Comparison of ENCODE assay signal across 1 cellular context in genomic region chr11:11072067-11072466, GRCh38.
A peak's percentile ranks its signal among the peaks of the same experiment; 100 is the strongest.
TF ChIP-seq lines count a peak whose summit lies in the region.

No MANE protein-coding gene starts in this region.

TF ChIP-seq in H1, 55 proteins besides CTCF, POLR2A, EP300 and RAD21 (continued from another document):
- TF ChIP-seq E2F6 (IDR thresholded peaks at IDR 0.05) (peak; percentile 12; the same call in 1 of the 2 replicates), POU5F1 (IDR thresholded peaks at IDR 0.05; ENCODE audit: low read depth, low read length) (0 out of 2 replicates have a peak, but pooled peaks have one; percentile 24)
